Comparison of ENCODE assay signal across 8 cellular contexts in genomic region chr17:7561028-7561575, GRCh38. TPM values are rescaled to one million over a fixed set of nuclear protein-coding genes. Genes with fewer than 3 reads are reported as not detected.
A peak's percentile ranks its signal among the peaks of the same experiment; 100 is the strongest.
DNase-seq lines count a peak whose midpoint lies in the region; ATAC-seq and TF ChIP-seq lines count a peak whose summit lies in the region.

No MANE protein-coding gene starts in this region.

- H3K27me3 ChIP-seq in layer of hippocampus (ENCODE audit: control insufficient read depth, insufficient read depth, low read length), result no peaks in the 10 kb centered on the region

- DNase-seq in A172 (ENCODE audit: low spot score), result peak; percentile 89
- peak; percentile 50 to 85 for DNase-seq in NCI-H446 (lab: John Stamatoyannopoulos, UW)
- DNase-seq in activated CD4-positive, alpha-beta T cell treated with anti-CD3 and anti-CD28 coated beads for 4 hours, result peak; percentile 80 to 85
- DNase-seq in choroid plexus epithelial cell (ENCODE audit: low read depth), result peak; percentile 89
- DNase-seq in stimulated activated CD4-positive, alpha-beta T cell treated with anti-CD3 and anti-CD28 coated beads, Interleukin-1b, Interleukin-23, amount 100 ng/mL, for 4 hours (ENCODE audit: low read depth in 2 of 2), result peak; percentile 71 to 81

- peak overlapping the region; percentile 96 for H3K27ac ChIP-seq in layer of hippocampus (ENCODE audit: low read depth, low read length)

- H3K4me3 ChIP-seq in choroid plexus epithelial cell (ENCODE audit: low read depth, low read length), result peak overlapping the region; percentile 84

- peak; percentile 89 for TF ChIP-seq CTCF in choroid plexus epithelial cell (conservative IDR thresholded peaks at IDR 0.05; ENCODE audit: low read depth, low read length)

- ATAC-seq in GM18517 (IDR thresholded peaks at IDR 0.05; ENCODE audit: unreplicated experiment) (peak; percentile 59), HG03159 (IDR thresholded peaks at IDR 0.05; ENCODE audit: unreplicated experiment) (peak; percentile 30)

RNA-seq across cellular contexts. Expression of gene SENP3, which starts 0.6 kb away (rescaled TPM):
- 162 and 170 TPM in 2 replicates for total RNA-seq in A172 (2014; rRNA removed; shearing (Covaris generic))

RNA-seq across cellular contexts. Expression of gene TNFSF13, which starts 2.6 kb away (rescaled TPM):
- 3.7 and 4.1 TPM in 2 replicates for total RNA-seq in A172 (2014; rRNA removed; shearing (Covaris generic))

RNA-seq across cellular contexts. Expression of gene TNFSF12, which starts 12.2 kb away (rescaled TPM):
- total RNA-seq in A172 (2014; rRNA removed; shearing (Covaris generic)), result 9.3 and 17.0 TPM in 2 replicates

RNA-seq across cellular contexts. Expression of gene CD68, which starts 18.3 kb away (rescaled TPM):
- 11.5 and 15.6 TPM in 2 replicates for total RNA-seq in A172 (2014; rRNA removed; shearing (Covaris generic))

RNA-seq across cellular contexts. Expression of gene MPDU1, which starts 22.6 kb away (rescaled TPM):
- total RNA-seq in A172 (2014; rRNA removed; shearing (Covaris generic)), result 246 and 350 TPM in 2 replicates

Comparison
In these comparisons a context has a peak if more than half of its experiments do, and no peak if none do; other contexts are left out.
1. Peak in every context shown above with its lines: DNase-seq, ATAC-seq, H3K4me3 ChIP-seq and H3K27ac ChIP-seq.